8 cellular contexts compared by ENCODE assay signal in genomic region chr15:40441736-40442531, GRCh38. TPM values are rescaled to one million over a fixed set of nuclear protein-coding genes. Genes with fewer than 3 reads are reported as not detected.
A peak's percentile ranks its signal among the peaks of the same experiment; 100 is the strongest.
DNase-seq lines count a peak whose midpoint lies in the region; ATAC-seq, FAIRE-seq and TF ChIP-seq lines count a peak whose summit lies in the region.

No MANE protein-coding gene starts in this region.

- H3K4me1 ChIP-seq in kidney (ENCODE audit: control insufficient read depth in 1 of 2, insufficient read depth in 1 of 2, low read depth in 1 of 2, low read length in 2 of 2) = peaks cover 0 to 20% of the 10 kb centered on the region in 2 donors

- H3K4me1 Mint-ChIP-seq in activated naive CD8-positive, alpha-beta T cell treated with anti-CD3 and anti-CD28 coated beads, Interleukin-2, amount 10 ng/mL, durations not matched to agents 7 days and 5 days = peaks cover 32% of the 10 kb centered on the region
- peaks cover 55% of the 10 kb centered on the region for H3K4me1 Mint-ChIP-seq in stimulated activated naive CD8-positive, alpha-beta T cell treated with anti-CD3 and anti-CD28 coated beads, Interleukin-15, Interleukin-2, amounts not matched to agents 100 ng/mL and 50 ng/mL, for 24 hours (ENCODE audit: low read depth)

- peak overlapping the region; percentile 55 to 67 for H3K9ac ChIP-seq in kidney (ENCODE audit: low read length in 2 of 2)

- peak overlapping the region; percentile 65 to 67 for H3K4me3 ChIP-seq in kidney (ENCODE audit: low read length in 2 of 2)

- DNase-seq in GM10266 (ENCODE audit: extremely low spot score) = peak; percentile 68
- peak; percentile 57 for DNase-seq in activated naive CD8-positive, alpha-beta T cell treated with anti-CD3 and anti-CD28 coated beads, Interleukin-2, amount 10 ng/mL, durations not matched to agents 7 days and 5 days
- peak; percentile 85 for DNase-seq in kidney
- no peak for DNase-seq in NCI-H1930 (lab: John Stamatoyannopoulos, UW)

- no peaks in the 10 kb centered on the region for H3K36me3 ChIP-seq in KOPT-K1 (ENCODE audit: insufficient read depth, low read length)
- H3K36me3 ChIP-seq in kidney (ENCODE audit: control insufficient read depth in 1 of 2, insufficient read depth in 2 of 2, low read length in 2 of 2) = no peaks in the 10 kb centered on the region

- H3K27me3 Mint-ChIP-seq in activated naive CD8-positive, alpha-beta T cell treated with anti-CD3 and anti-CD28 coated beads, Interleukin-2, amount 10 ng/mL, durations not matched to agents 7 days and 5 days = peaks cover 38% of the 10 kb centered on the region
- H3K27me3 Mint-ChIP-seq in stimulated activated naive CD8-positive, alpha-beta T cell treated with anti-CD3 and anti-CD28 coated beads, Interleukin-15, Interleukin-2, amounts not matched to agents 100 ng/mL and 50 ng/mL, for 24 hours = peaks cover 25% of the 10 kb centered on the region

- peak overlapping the region; percentile 70 for H3K27ac Mint-ChIP-seq in activated naive CD8-positive, alpha-beta T cell treated with anti-CD3 and anti-CD28 coated beads, Interleukin-2, amount 10 ng/mL, durations not matched to agents 7 days and 5 days
- peak overlapping the region; percentile 65 for H3K27ac Mint-ChIP-seq in stimulated activated naive CD8-positive, alpha-beta T cell treated with anti-CD3 and anti-CD28 coated beads, Interleukin-15, Interleukin-2, amounts not matched to agents 100 ng/mL and 50 ng/mL, for 24 hours

- peak overlapping the region; percentile 88 for H3K4me3 Mint-ChIP-seq in activated naive CD8-positive, alpha-beta T cell treated with anti-CD3 and anti-CD28 coated beads, Interleukin-2, amount 10 ng/mL, durations not matched to agents 7 days and 5 days
- H3K4me3 Mint-ChIP-seq in stimulated activated naive CD8-positive, alpha-beta T cell treated with anti-CD3 and anti-CD28 coated beads, Interleukin-15, Interleukin-2, amounts not matched to agents 100 ng/mL and 50 ng/mL, for 24 hours = peak overlapping the region; percentile 84

- H3K27ac ChIP-seq in KOPT-K1 (ENCODE audit: low read depth, low read length, poor library complexity, severe bottlenecking) (peak overlapping the region; percentile 54), kidney (ENCODE audit: low read depth in 2 of 2, low read length in 2 of 2) (no peak overlapping the region)

- H3K36me3 Mint-ChIP-seq in activated naive CD8-positive, alpha-beta T cell treated with anti-CD3 and anti-CD28 coated beads, Interleukin-2, amount 10 ng/mL, durations not matched to agents 7 days and 5 days = peaks cover 3% of the 10 kb centered on the region
- no peaks in the 10 kb centered on the region for H3K36me3 Mint-ChIP-seq in stimulated activated naive CD8-positive, alpha-beta T cell treated with anti-CD3 and anti-CD28 coated beads, Interleukin-15, Interleukin-2, amounts not matched to agents 100 ng/mL and 50 ng/mL, for 24 hours (ENCODE audit: low read depth)

- TF ChIP-seq CTCF in GM10266 (IDR thresholded peaks at IDR 0.05; ENCODE audit: control insufficient read depth, insufficient read depth, low read depth, missing control alignments) (peak; percentile 44), kidney (IDR thresholded peaks at IDR 0.05; ENCODE audit: borderline replicate concordance, extremely low read depth, insufficient read depth) (peak; percentile 0)

- POLR2A ChIA-PET in activated naive CD8-positive, alpha-beta T cell treated with anti-CD3 and anti-CD28 coated beads, Interleukin-2, amount 10 ng/mL, durations not matched to agents 7 days and 5 days (lab: Charles Lee) = interaction anchor here (0.8 to 4.9 kb wide), 4 partner anchors 11 to 147 kb away, joined by 3 to 72 read pairs (median 3); no protein-coding TSS in a partner anchor

- ATAC-seq in activated naive CD8-positive, alpha-beta T cell treated with anti-CD3 and anti-CD28 coated beads, Interleukin-2, amount 10 ng/mL, durations not matched to agents 7 days and 5 days (ENCODE audit: low read depth) = no peak
- ATAC-seq in HG02973 (IDR thresholded peaks at IDR 0.05; ENCODE audit: unreplicated experiment) (no peak), GM21360 (IDR thresholded peaks at IDR 0.05; ENCODE audit: unreplicated experiment) (no peak)

- intact Hi-C loops in kidney (cut with DNase I) = no loop called here

- H3K9me3 ChIP-seq in KOPT-K1 (ENCODE audit: insufficient read depth, low read length, poor library complexity, severe bottlenecking) (no peaks in the 10 kb centered on the region), kidney (ENCODE audit: control insufficient read depth in 1 of 2, low read length in 2 of 2) (no peaks in the 10 kb centered on the region)

- no peaks in the 10 kb centered on the region for H3K9me3 Mint-ChIP-seq in activated naive CD8-positive, alpha-beta T cell treated with anti-CD3 and anti-CD28 coated beads, Interleukin-2, amount 10 ng/mL, durations not matched to agents 7 days and 5 days
- H3K9me3 Mint-ChIP-seq in stimulated activated naive CD8-positive, alpha-beta T cell treated with anti-CD3 and anti-CD28 coated beads, Interleukin-15, Interleukin-2, amounts not matched to agents 100 ng/mL and 50 ng/mL, for 24 hours = no peaks in the 10 kb centered on the region

- FAIRE-seq in kidney (lab: Jason Lieb, UNC) = no peak

RNA-seq across cellular contexts. Expression of gene BAHD1, which starts 1.2 kb away (rescaled TPM):
- 10 to 100 TPM; 29.6 to 30.0 TPM for total RNA-seq in activated naive CD8-positive, alpha-beta T cell treated with anti-CD3 and anti-CD28 coated beads, Interleukin-2, amount 10 ng/mL, durations not matched to agents 7 days and 5 days
- 28.4 TPM for total RNA-seq in kidney
- polyA plus RNA-seq in kidney (ENCODE audit: insufficient read depth, low read depth, low replicate concordance) = 13.3 TPM

RNA-seq across cellular contexts. Expression of gene CHST14, which starts 28.9 kb away (rescaled TPM):
- 10 to 100 TPM in 1 of 2 experiments, 1 to 10 TPM in 1; 9.8 to 10.8 TPM for total RNA-seq in activated naive CD8-positive, alpha-beta T cell treated with anti-CD3 and anti-CD28 coated beads, Interleukin-2, amount 10 ng/mL, durations not matched to agents 7 days and 5 days
- 14.3 TPM for total RNA-seq in kidney
- polyA plus RNA-seq in kidney (ENCODE audit: insufficient read depth, low read depth, low replicate concordance) = 11.9 TPM

RNA-seq across cellular contexts. Expression of gene IVD, which starts 36.3 kb away (rescaled TPM):
- total RNA-seq in activated naive CD8-positive, alpha-beta T cell treated with anti-CD3 and anti-CD28 coated beads, Interleukin-2, amount 10 ng/mL, durations not matched to agents 7 days and 5 days = 10 to 100 TPM; 92.4 to 95.2 TPM
- total RNA-seq in kidney = 76.9 TPM
- 83.0 TPM for polyA plus RNA-seq in kidney (ENCODE audit: insufficient read depth, low read depth, low replicate concordance)

RNA-seq across cellular contexts. Expression of gene KNSTRN, which starts 59.4 kb away (rescaled TPM):
- total RNA-seq in activated naive CD8-positive, alpha-beta T cell treated with anti-CD3 and anti-CD28 coated beads, Interleukin-2, amount 10 ng/mL, durations not matched to agents 7 days and 5 days = 10 to 100 TPM; 47.0 to 49.5 TPM
- total RNA-seq in kidney = 7.4 TPM
- polyA plus RNA-seq in kidney (ENCODE audit: insufficient read depth, low read depth, low replicate concordance) = 5.5 TPM

Comparison
In these comparisons a context has a peak if more than half of its experiments do, and no peak if none do; other contexts are left out.
1. DNase-seq: peak in GM10266 (single experiment), activated naive CD8-positive, alpha-beta T cell treated with anti-CD3 and anti-CD28 coated beads, Interleukin-2, amount 10 ng/mL, durations not matched to agents 7 days and 5 days (single experiment) and kidney (single experiment); none in NCI-H1930 (0 of 2).